Comparison of ENCODE assay signal across 19 cellular contexts in the genomic region with DNA sequence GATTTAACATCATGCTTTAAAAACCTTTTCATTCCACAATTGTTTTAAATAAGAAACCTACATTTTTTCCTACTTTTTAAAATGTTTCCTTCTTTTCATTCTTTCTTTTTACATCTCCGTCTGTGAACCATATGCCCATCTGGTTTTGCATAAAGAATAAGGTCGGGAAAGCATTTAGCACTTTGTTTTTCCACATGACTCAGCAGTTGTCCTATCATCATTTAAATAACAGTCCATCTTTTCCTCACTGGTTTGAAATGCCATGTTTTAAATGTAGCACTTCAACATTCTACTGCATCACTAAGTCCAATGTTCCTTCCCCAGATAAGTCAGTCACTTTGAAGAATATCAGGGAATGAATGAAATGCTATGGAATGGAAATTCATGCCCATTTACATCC.
DNase-seq lines count a peak whose midpoint lies in the region; ATAC-seq, FAIRE-seq and TF ChIP-seq lines count a peak whose summit lies in the region.
"Had no signal": no experiment of that assay in that cellular context is flagged by ENCODE, and none has a peak within 500 bp of the region (broad histone marks: within the 10 kb centered on the region; RNA-seq: fewer than 3 reads in every experiment).

No MANE protein-coding gene starts in this region.

- no peaks in the 10 kb centered on the region for H3K9me3 Mint-ChIP-seq in stimulated activated memory B cell treated with anti-CD40 and anti-IgM and Interleukin-4, amounts not matched to agents 10 μg/mL and 1 μg/mL and 100 μg/mL, for 72 hours
- H3K9me3 Mint-ChIP-seq: T-cell had no signal

- no peak for TF ChIP-seq RAD21 in H1 (IDR thresholded peaks at IDR 0.05 in 1 of 2, conservative IDR thresholded peaks at IDR 0.05 in 1 of 2; ENCODE audit: low read depth in 2 of 2, low read length in 2 of 2)

- H2BK120ac ChIP-seq in H1 (replicated peaks; ENCODE audit: low read depth, low read length): no peak overlapping the region

- POLR2A ChIA-PET in H1 (lab: Charles Lee; ENCODE audit: partially characterized antibody): no interaction called here

- DNase-seq in GM23248: peak; percentile 28
- DNase-seq in NCI-H526 treated with DMSO at 0.1 percent for 48 hours (lab: John Stamatoyannopoulos, UW): peak; percentile 32
- no peak for DNase-seq in H1 (ENCODE audit: low read depth in 1 of 2, low spot score in 2 of 2)
- DNase-seq in foreskin fibroblast: peak; percentile 48 to 76
- DNase-seq in Karpas-422: no peak
- DNase-seq in iPS-NIHi7 (ENCODE audit: extremely low spot score): no peak
- DNase-seq in 8988T: no peak
- DNase-seq: C1 segment of cervical spinal cord; GOT3; MV-4-11; NCI-H1436 treated with DMSO at 0.1 percent for 48 hours; NCI-H2081 treated with DMSO at 0.1 percent for 48 hours; NCI-H524; NK-92 treated with Interleukin-12 subunit alpha and Interleukin-12 subunit beta, amount 100 ng/mL, for 24 hours; OCI-M1; T-cell had no signal

- H2BK15ac ChIP-seq in H1 (ENCODE audit: low read length): no peak overlapping the region

- no peaks in the 10 kb centered on the region for H3K9me2 ChIP-seq in GM23248 (ENCODE audit: insufficient read depth)
- H3K9me2 ChIP-seq in Karpas-422 (replicated peaks; ENCODE audit: insufficient read depth, low read length): no peaks in the 10 kb centered on the region

- H3K27me3 ChIP-seq in GM23248 (replicated peaks; ENCODE audit: insufficient read depth) (no peaks in the 10 kb centered on the region), H1 (replicated peaks in 1 of 4; ENCODE audit: control insufficient read depth in 3 of 4, extremely low read depth in 1 of 4, insufficient read depth in 3 of 4, low read length in 3 of 4) (no peaks in the 10 kb centered on the region), Karpas-422 (ENCODE audit: low read length) (no peaks in the 10 kb centered on the region)
- H3K27me3 ChIP-seq: SJSA1 had no signal

- H3K4ac ChIP-seq in H1 (replicated peaks; ENCODE audit: insufficient read length, low read depth, low read length): no peak overlapping the region

- TF ChIP-seq POLR2A in H1 (IDR thresholded peaks at IDR 0.05; ENCODE audit: control extremely low read depth in 1 of 2, low read depth in 2 of 2, low read length in 2 of 2): no peak

- H3K23ac ChIP-seq in H1 (ENCODE audit: insufficient read length): no peak overlapping the region

- H3K14ac ChIP-seq in H1 (ENCODE audit: insufficient read length): no peak overlapping the region

- H2AFZ ChIP-seq in GM23248 (no peak overlapping the region), H1 (ENCODE audit: low read length) (no peak overlapping the region), Karpas-422 (ENCODE audit: low read length) (no peak overlapping the region)

- no peak overlapping the region for H2BK5ac ChIP-seq in H1 (ENCODE audit: low read depth, low read length)

- H3K36me3 ChIP-seq in GM23248 (ENCODE audit: low read depth) (peaks cover 37% of the 10 kb centered on the region), H1 (ENCODE audit: control insufficient read depth in 2 of 4, insufficient read depth in 4 of 4, low read length in 3 of 4) (no peaks in the 10 kb centered on the region; a peak in 1 of 8 replicates), Karpas-422 (ENCODE audit: insufficient read depth, low read length) (no peaks in the 10 kb centered on the region)

- H4K20me1 ChIP-seq in GM23248 (ENCODE audit: insufficient read depth) (no peaks in the 10 kb centered on the region), H1 (replicated peaks in 1 of 2; ENCODE audit: control insufficient read depth in 1 of 2, insufficient read depth in 2 of 2, low read length in 2 of 2) (no peaks in the 10 kb centered on the region), Karpas-422 (ENCODE audit: insufficient read depth, low read depth, low read length) (no peaks in the 10 kb centered on the region)

- H4K8ac ChIP-seq in H1 (ENCODE audit: extremely low read depth, insufficient read depth, low read length): no peak overlapping the region

- no peak overlapping the region for H3K4me2 ChIP-seq in GM23248 (ENCODE audit: unreplicated experiment)
- no peak overlapping the region for H3K4me2 ChIP-seq in H1 (ENCODE audit: insufficient read depth in 1 of 2, low read depth in 2 of 2, low read length in 2 of 2)
- H3K4me2 ChIP-seq in Karpas-422 (ENCODE audit: low read depth, low read length, poor library complexity, severe bottlenecking): no peak overlapping the region

- no peaks in the 10 kb centered on the region for H3K36me3 Mint-ChIP-seq in stimulated activated memory B cell treated with anti-CD40 and anti-IgM and Interleukin-4, amounts not matched to agents 10 μg/mL and 1 μg/mL and 100 μg/mL, for 72 hours
- H3K36me3 Mint-ChIP-seq: T-cell had no signal

- CTCF ChIA-PET in H1 (lab: Charles Lee; ENCODE audit: partially characterized antibody): interaction anchor here (0.6 to 2.1 kb wide), 2 partner anchors 10 to 424 kb away, joined by 3 to 9 read pairs; no protein-coding TSS in a partner anchor

- no peak overlapping the region for H3K27ac Mint-ChIP-seq in stimulated activated memory B cell treated with anti-CD40 and anti-IgM and Interleukin-4, amounts not matched to agents 10 μg/mL and 1 μg/mL and 100 μg/mL, for 72 hours
- H3K27ac Mint-ChIP-seq: T-cell had no signal

- H4K5ac ChIP-seq in H1 (ENCODE audit: insufficient read length, low read depth, low read length): no peak overlapping the region

- H3K56ac ChIP-seq in H1 (replicated peaks; ENCODE audit: insufficient read length, low read depth, low read length): no peak overlapping the region

- no peak overlapping the region for H2AK5ac ChIP-seq in H1 (ENCODE audit: low read depth, low read length)

- no peaks in the 10 kb centered on the region; the same call in 1 of the 2 replicates for H3K79me1 ChIP-seq in H1 (ENCODE audit: low read depth, low read length)

- ATAC-seq in stimulated activated memory B cell treated with anti-CD40 and anti-IgM and Interleukin-4, amounts not matched to agents 10 μg/mL and 1 μg/mL and 100 μg/mL, for 72 hours: no peak
- ATAC-seq: T-cell had no signal

- H2BK12ac ChIP-seq in H1 (ENCODE audit: low read depth, low read length): no peak overlapping the region

- H3K4me1 ChIP-seq in GM23248 (ENCODE audit: insufficient read depth) (peaks cover 10% of the 10 kb centered on the region), H1 (replicated peaks in 1 of 4; ENCODE audit: control insufficient read depth in 3 of 4, insufficient read depth in 4 of 4, low read length in 3 of 4) (peaks cover 0 to 5% (median 3%) of the 10 kb centered on the region in 4 experiments; a peak in 3 of 7 replicates), Karpas-422 (ENCODE audit: low read length) (no peaks in the 10 kb centered on the region)

- TF ChIP-seq CTCF in H1 (IDR thresholded peaks at IDR 0.05; ENCODE audit: control extremely low read depth in 1 of 3, insufficient read depth in 1 of 3, low read depth in 1 of 3, low read length in 3 of 3): no peak
- TF ChIP-seq CTCF in foreskin fibroblast (IDR thresholded peaks at IDR 0.05; ENCODE audit: low read depth, low read length): no peak

- no peak overlapping the region for H3K4me3 Mint-ChIP-seq in stimulated activated memory B cell treated with anti-CD40 and anti-IgM and Interleukin-4, amounts not matched to agents 10 μg/mL and 1 μg/mL and 100 μg/mL, for 72 hours
- H3K4me3 Mint-ChIP-seq: T-cell had no signal

- TF ChIP-seq EP300 in H1 (IDR thresholded peaks at IDR 0.05; ENCODE audit: borderline replicate concordance in 1 of 2, low read depth in 2 of 2, low read length in 2 of 2): no peak

- H2BK20ac ChIP-seq in H1 (ENCODE audit: low read length): no peak overlapping the region

- no peak overlapping the region for H3K9ac ChIP-seq in GM23248
- H3K9ac ChIP-seq in H1 (replicated peaks in 1 of 4; ENCODE audit: extremely low read depth in 1 of 4, low read depth in 3 of 4, low read length in 3 of 4): no peak overlapping the region
- no peak overlapping the region for H3K9ac ChIP-seq in Karpas-422 (ENCODE audit: low read length)

- 35 to 51% methylated on average over 2 of the region's 2 CpGs for WGBS in GM23248 (ENCODE audit: low coverage in 1 of 2, low lambda C conversion rate in 2 of 2, missing lambda C conversion rate in 2 of 2), 2 experiments
- WGBS in H1 (ENCODE audit: extremely low coverage in 1 of 2, insufficient coverage in 1 of 2, insufficient read length in 1 of 2, insufficient replicate concordance in 2 of 2, low coverage in 1 of 2, low lambda C conversion rate in 2 of 2, missing lambda C conversion rate in 1 of 2), 2 experiments: 84% methylated on average over 2 of the region's 2 CpGs; no CpG with 5 or more reads in 1 of the 2 experiments

- H3F3A ChIP-seq in GM23248 (ENCODE audit: insufficient read depth): peaks cover 16% of the 10 kb centered on the region

- FAIRE-seq in H1 (lab: Jason Lieb, UNC): no peak

- H3K27me3 Mint-ChIP-seq in stimulated activated memory B cell treated with anti-CD40 and anti-IgM and Interleukin-4, amounts not matched to agents 10 μg/mL and 1 μg/mL and 100 μg/mL, for 72 hours: no peaks in the 10 kb centered on the region

- H3K23me2 ChIP-seq in H1 (ENCODE audit: low read depth, low read length): no peaks in the 10 kb centered on the region

- H3K4me1 Mint-ChIP-seq in stimulated activated memory B cell treated with anti-CD40 and anti-IgM and Interleukin-4, amounts not matched to agents 10 μg/mL and 1 μg/mL and 100 μg/mL, for 72 hours: no peaks in the 10 kb centered on the region
- H3K4me1 Mint-ChIP-seq: T-cell had no signal

- H3K18ac ChIP-seq in H1 (ENCODE audit: extremely low read depth, low read length): no peak overlapping the region

- H3K79me2 ChIP-seq in GM23248 (ENCODE audit: insufficient read depth): peaks cover 89% of the 10 kb centered on the region
- no peaks in the 10 kb centered on the region for H3K79me2 ChIP-seq in H1 (ENCODE audit: control insufficient read depth in 1 of 2, insufficient read depth in 2 of 2, low read length in 2 of 2)
- no peaks in the 10 kb centered on the region for H3K79me2 ChIP-seq in Karpas-422 (ENCODE audit: low read length)

- in situ Hi-C loops in GM23248 (cut with MboI): no loop called here

- H4K91ac ChIP-seq in H1 (replicated peaks; ENCODE audit: insufficient read length, low read length): no peak overlapping the region

- H3K9me3 ChIP-seq in GM23248 (ENCODE audit: low read depth) (no peaks in the 10 kb centered on the region), H1 (ENCODE audit: insufficient read depth in 2 of 2, low read depth in 1 of 2, low read length in 1 of 2) (no peaks in the 10 kb centered on the region), Karpas-422 (ENCODE audit: low read length) (no peaks in the 10 kb centered on the region)
- H3K9me3 ChIP-seq: SJSA1 had no signal

- H3K4me3 ChIP-seq in GM23248 (no peak overlapping the region), H1 (ENCODE audit: extremely low read depth in 1 of 4, insufficient read depth in 2 of 4, low read depth in 3 of 4, low read length in 4 of 4) (no peak overlapping the region), foreskin fibroblast (ENCODE audit: low read depth in 1 of 2, low read length in 2 of 2) (no peak overlapping the region), Karpas-422 (ENCODE audit: low read length) (no peak overlapping the region)
- H3K4me3 ChIP-seq: SJSA1 had no signal

- H3K27ac ChIP-seq in GM23248: no peak overlapping the region
- H3K27ac ChIP-seq in H1 (ENCODE audit: low read depth, low read length): no peak overlapping the region
- H3K27ac ChIP-seq in Karpas-422 (ENCODE audit: low read length): no peak overlapping the region
- H3K27ac ChIP-seq: RWPE1, SJSA1 had no signal

TF ChIP-seq in H1, 55 proteins besides CTCF, POLR2A, EP300 and RAD21 (continues in another document):
- TF ChIP-seq MAFK (IDR thresholded peaks at IDR 0.05; ENCODE audit: low read depth, low read length): 0 out of 2 replicates have a peak, but pooled peaks have one; percentile 16

Comparison
In these comparisons a context has a peak if more than half of its experiments do, and no peak if none do; other contexts are left out.
1. DNase-seq: peak in GM23248 (single experiment), NCI-H526 treated with DMSO at 0.1 percent for 48 hours (single experiment) and foreskin fibroblast (2 of 2); none in H1 (0 of 2), Karpas-422 (single experiment), iPS-NIHi7 (single experiment) and 8988T (single experiment).